8 cellular contexts compared by ENCODE assay signal in genomic region chr1:212967767-212968166, GRCh38. TPM values are rescaled to one million over a fixed set of nuclear protein-coding genes. Genes with fewer than 3 reads are reported as not detected.
DNase-seq lines count a peak whose midpoint lies in the region; ATAC-seq and TF ChIP-seq lines count a peak whose summit lies in the region.

No MANE protein-coding gene starts in this region.

- H3K4me3 ChIP-seq in cardiac muscle cell (no peak overlapping the region), fibroblast of the aortic adventitia (ENCODE audit: low read depth, low read length) (no peak overlapping the region)

- H3K4me3 Mint-ChIP-seq in activated naive CD4-positive, alpha-beta T cell treated with anti-CD3 and anti-CD28 coated beads, Interleukin-2, amount 10 ng/mL, durations not matched to agents 7 days and 5 days: no peak overlapping the region

- no peak overlapping the region for H3K27ac ChIP-seq in cardiac muscle cell

- DNase-seq in cardiac muscle cell (ENCODE audit: low read depth in 1 of 2, low spot score in 1 of 2): peak in 1 of 2 donors; percentile 40
- DNase-seq in Right ventricle myocardium superior: no peak
- peak; percentile 49 for DNase-seq in RKO (ENCODE audit: low spot score)
- DNase-seq in fibroblast of the aortic adventitia (ENCODE audit: low read depth): peak; percentile 29
- DNase-seq in stromal cell of bone marrow (ENCODE audit: low read depth): peak; percentile 36
- DNase-seq in NK-92 treated with Interleukin-12 subunit alpha and Interleukin-12 subunit beta, amount 100 ng/mL, for 24 hours (lab: John Stamatoyannopoulos, UW): no peak
- no peak for DNase-seq in activated naive CD4-positive, alpha-beta T cell treated with anti-CD3 and anti-CD28 coated beads, Interleukin-2, amount 10 ng/mL, durations not matched to agents 7 days and 5 days

- no peaks in the 10 kb centered on the region for H3K4me1 ChIP-seq in cardiac muscle cell (ENCODE audit: low read depth)

- H3K9me3 Mint-ChIP-seq in activated naive CD4-positive, alpha-beta T cell treated with anti-CD3 and anti-CD28 coated beads, Interleukin-2, amount 10 ng/mL, durations not matched to agents 7 days and 5 days: no peaks in the 10 kb centered on the region

- intact Hi-C loops in Right ventricle myocardium superior (cut with DNase I): no loop called here

- TF ChIP-seq CTCF in cardiac muscle cell (IDR thresholded peaks at IDR 0.05; ENCODE audit: low read depth, low read length) (peak; percentile 54), fibroblast of the aortic adventitia (IDR thresholded peaks at IDR 0.05; ENCODE audit: insufficient read depth, low read length) (peak; percentile 66)

- no peaks in the 10 kb centered on the region for H3K27me3 ChIP-seq in cardiac muscle cell

- no peaks in the 10 kb centered on the region for H3K36me3 Mint-ChIP-seq in activated naive CD4-positive, alpha-beta T cell treated with anti-CD3 and anti-CD28 coated beads, Interleukin-2, amount 10 ng/mL, durations not matched to agents 7 days and 5 days

- no peak for ATAC-seq in Right ventricle myocardium superior (ENCODE audit: poor library complexity)
- ATAC-seq in HG03280 (IDR thresholded peaks at IDR 0.05; ENCODE audit: unreplicated experiment): peak; percentile 73

- H3K27ac Mint-ChIP-seq in activated naive CD4-positive, alpha-beta T cell treated with anti-CD3 and anti-CD28 coated beads, Interleukin-2, amount 10 ng/mL, durations not matched to agents 7 days and 5 days: no peak overlapping the region

- CTCF ChIA-PET in activated naive CD4-positive, alpha-beta T cell treated with anti-CD3 and anti-CD28 coated beads, Interleukin-2, amount 10 ng/mL, durations not matched to agents 7 days and 5 days (lab: Charles Lee): interaction anchor here (0.8 to 2.3 kb wide), 6 partner anchors 9 to 17 kb away, joined by 3 to 11 read pairs (median 4); no protein-coding TSS in a partner anchor

- H3K9me3 ChIP-seq in cardiac muscle cell (ENCODE audit: low read depth): no peaks in the 10 kb centered on the region

- no peaks in the 10 kb centered on the region for H3K36me3 ChIP-seq in cardiac muscle cell

- H3K27me3 Mint-ChIP-seq in activated naive CD4-positive, alpha-beta T cell treated with anti-CD3 and anti-CD28 coated beads, Interleukin-2, amount 10 ng/mL, durations not matched to agents 7 days and 5 days: peaks cover 39% of the 10 kb centered on the region

- no peaks in the 10 kb centered on the region for H3K4me1 Mint-ChIP-seq in activated naive CD4-positive, alpha-beta T cell treated with anti-CD3 and anti-CD28 coated beads, Interleukin-2, amount 10 ng/mL, durations not matched to agents 7 days and 5 days

RNA-seq across cellular contexts. Expression of gene VASH2, which starts 17.4 kb away (rescaled TPM):
- total RNA-seq in cardiac muscle cell (3.4 and 5.9 TPM in 2 replicates), Right ventricle myocardium superior (2.2 TPM), fibroblast of the aortic adventitia (ENCODE audit: low replicate concordance) (0.90 and 3.3 TPM in 2 replicates)
- 2.8 and 5.8 TPM in 2 replicates for polyA plus RNA-seq in cardiac muscle cell

RNA-seq across cellular contexts. Expression of gene ANGEL2, which starts 47.9 kb away (rescaled TPM):
- total RNA-seq in cardiac muscle cell (36.0 and 41.2 TPM in 2 replicates), Right ventricle myocardium superior (17.1 TPM), fibroblast of the aortic adventitia (ENCODE audit: low replicate concordance) (21.3 and 63.4 TPM in 2 replicates)
- polyA plus RNA-seq in cardiac muscle cell: 25.1 and 37.5 TPM in 2 replicates

Comparison
In these comparisons a context has a peak if more than half of its experiments do, and no peak if none do; other contexts are left out.
1. DNase-seq: peak in RKO (single experiment), fibroblast of the aortic adventitia (single experiment) and stromal cell of bone marrow (single experiment); none in Right ventricle myocardium superior (single experiment), NK-92 treated with Interleukin-12 subunit alpha and Interleukin-12 subunit beta, amount 100 ng/mL, for 24 hours (single experiment) and activated naive CD4-positive, alpha-beta T cell treated with anti-CD3 and anti-CD28 coated beads, Interleukin-2, amount 10 ng/mL, durations not matched to agents 7 days and 5 days (single experiment).